ENCODE assay signal across 11 cellular contexts in the genomic region with DNA sequence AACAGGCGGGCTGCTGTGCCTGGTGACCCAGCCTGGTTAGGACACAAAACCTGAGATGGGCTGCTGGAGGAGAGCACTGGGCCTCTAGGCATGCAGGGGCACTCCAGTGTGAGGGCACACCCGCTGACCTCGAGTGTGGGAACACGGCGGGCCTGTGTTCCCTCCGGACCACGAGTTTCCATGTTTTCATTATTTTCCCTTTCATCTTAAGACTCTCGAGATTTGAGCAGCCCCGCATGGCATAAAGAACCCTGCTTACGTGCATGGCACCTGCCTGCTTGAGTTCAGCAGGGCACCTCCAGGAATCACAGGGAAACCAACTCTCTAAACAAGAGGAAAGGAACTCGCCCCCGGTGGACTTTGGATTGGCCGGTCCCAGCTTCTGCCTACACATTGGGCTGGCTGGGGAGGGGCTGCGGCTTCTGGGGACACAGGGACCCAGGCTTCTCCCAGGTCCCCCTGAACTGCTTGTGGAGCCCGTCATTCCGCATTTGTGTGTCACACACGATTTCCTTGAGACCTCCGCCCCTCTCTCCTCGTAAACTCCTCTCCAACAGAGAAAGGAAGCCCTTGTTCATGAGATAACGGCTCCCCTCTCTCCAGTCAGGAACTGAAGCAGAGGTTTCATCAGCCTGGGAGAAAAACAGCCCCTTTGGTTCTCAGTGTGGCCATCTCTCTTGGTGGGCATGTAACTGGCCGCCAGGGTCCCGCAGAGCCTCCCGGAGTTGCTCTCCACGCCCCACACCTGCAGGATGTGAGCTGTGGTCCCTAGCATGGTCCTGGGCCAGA.
"Had no signal": no experiment of that assay in that cellular context is flagged by ENCODE, and none has a peak within 500 bp of the region (broad histone marks: within the 10 kb centered on the region; RNA-seq: fewer than 3 reads in every experiment).

No MANE protein-coding gene starts in this region.

- H3K27me3 ChIP-seq: pancreas, upper lobe of left lung had no signal

- DNase-seq: activated CD4-positive, alpha-beta T cell treated with anti-CD3 and anti-CD28 coated beads, Interleukin-2, amount 50 U/mL, for 4 hours; activated T-cell treated with anti-CD3 and anti-CD28 coated beads, Interleukin-2, amount 50 U/mL, for 72 hours; amniotic stem cell; dorsolateral prefrontal cortex; pancreas; sigmoid colon; stimulated activated naive B cell treated with anti-CD40 and anti-IgM and Interleukin-4, amounts not matched to agents 10 μg/mL and 1 μg/mL and 100 μg/mL, for 72 hours; upper lobe of left lung; WERI-Rb-1 had no signal

- H3K4me3 ChIP-seq: dorsolateral prefrontal cortex, lung, pancreas, sigmoid colon, thoracic aorta, upper lobe of left lung had no signal

- H3K9me3 ChIP-seq: pancreas, sigmoid colon, thoracic aorta, upper lobe of left lung had no signal

- FAIRE-seq: pancreas had no signal

- H3K36me3 ChIP-seq: pancreas, sigmoid colon, thoracic aorta, upper lobe of left lung, WERI-Rb-1 had no signal

- H3K4me1 ChIP-seq: pancreas, sigmoid colon had no signal

- H3K27ac ChIP-seq: dorsolateral prefrontal cortex, pancreas, sigmoid colon, thoracic aorta, upper lobe of left lung, WERI-Rb-1 had no signal

- ATAC-seq: activated T-cell treated with anti-CD3 and anti-CD28 coated beads, Interleukin-2, amount 50 U/mL, for 72 hours; pancreas had no signal
